1 cellular context compared by ENCODE assay signal in genomic region chr5:60483046-60483445, GRCh38.
TF ChIP-seq lines count a peak whose summit lies in the region.

No MANE protein-coding gene starts in this region.

TF ChIP-seq in IMR-90, 13 proteins besides CTCF, POLR2A, EP300 and RAD21:
- no peak for TF ChIP-seq RCOR1 (IDR thresholded peaks at IDR 0.05; ENCODE audit: insufficient replicate concordance, low read length)
- TF ChIP-seq BHLHE40 (IDR thresholded peaks at IDR 0.05; ENCODE audit: low read depth, low read length), result no peak
- TF ChIP-seq FOS (IDR thresholded peaks at IDR 0.05; ENCODE audit: low read depth, low read length), result no peak
- TF ChIP-seq CEBPB (IDR thresholded peaks at IDR 0.05; ENCODE audit: low read depth, low read length), result no peak
- TF ChIP-seq SMC3 (IDR thresholded peaks at IDR 0.05; ENCODE audit: low read depth, low read length), result no peak
- TF ChIP-seq MXI1 (IDR thresholded peaks at IDR 0.05; ENCODE audit: borderline replicate concordance, low read depth, low read length), result no peak
- TF ChIP-seq ELK1 (IDR thresholded peaks at IDR 0.05; ENCODE audit: borderline replicate concordance, low read depth, low read length), result no peak
- TF ChIP-seq NFE2L2 (IDR thresholded peaks at IDR 0.05; ENCODE audit: low read depth, low read length), result no peak
- TF ChIP-seq MAFK (IDR thresholded peaks at IDR 0.05; ENCODE audit: low read depth, low read length), result no peak
- no peak for TF ChIP-seq MAZ (IDR thresholded peaks at IDR 0.05; ENCODE audit: borderline replicate concordance, low read depth, low read length)
- no peak for TF ChIP-seq CHD1 (IDR thresholded peaks at IDR 0.05; ENCODE audit: low read depth, low read length)
- no peak for TF ChIP-seq RFX5 (IDR thresholded peaks at IDR 0.05; ENCODE audit: low read depth, low read length)
- TF ChIP-seq, protein P1, sequence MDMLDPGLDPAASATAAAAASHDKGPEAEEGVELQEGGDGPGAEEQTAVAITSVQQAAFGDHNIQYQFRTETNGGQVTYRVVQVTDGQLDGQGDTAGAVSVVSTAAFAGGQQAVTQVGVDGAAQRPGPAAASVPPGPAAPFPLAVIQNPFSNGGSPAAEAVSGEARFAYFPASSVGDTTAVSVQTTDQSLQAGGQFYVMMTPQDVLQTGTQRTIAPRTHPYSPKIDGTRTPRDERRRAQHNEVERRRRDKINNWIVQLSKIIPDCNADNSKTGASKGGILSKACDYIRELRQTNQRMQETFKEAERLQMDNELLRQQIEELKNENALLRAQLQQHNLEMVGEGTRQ (IDR thresholded peaks at IDR 0.05; ENCODE audit: low read depth, low read length), result no peak
